Comparison of ENCODE assay signal across 17 cellular contexts in genomic region chr7:123714296-123715080, GRCh38. TPM values are rescaled to one million over a fixed set of nuclear protein-coding genes. Genes with fewer than 3 reads are reported as not detected.
A peak's percentile ranks its signal among the peaks of the same experiment; 100 is the strongest.
DNase-seq lines count a peak whose midpoint lies in the region; ATAC-seq and TF ChIP-seq lines count a peak whose summit lies in the region.
"Had no signal": no experiment of that assay in that cellular context is flagged by ENCODE, and none has a peak within 500 bp of the region (broad histone marks: within the 10 kb centered on the region; RNA-seq: fewer than 3 reads in every experiment).

No MANE protein-coding gene starts in this region.

- peaks cover 44% of the 10 kb centered on the region for H3K4me1 ChIP-seq in CD4-positive, alpha-beta memory T cell (ENCODE audit: insufficient read depth, low read length)
- peaks cover 35% of the 10 kb centered on the region for H3K4me1 ChIP-seq in mammary epithelial cell (ENCODE audit: insufficient read depth, low read length)

- no peaks in the 10 kb centered on the region for H3K27me3 ChIP-seq in CD4-positive, alpha-beta memory T cell (ENCODE audit: insufficient read depth, low read length)
- no peaks in the 10 kb centered on the region for H3K27me3 ChIP-seq in mammary epithelial cell (ENCODE audit: insufficient read depth, low read length)
- H3K27me3 ChIP-seq: gastroesophageal sphincter, pancreas, suprapubic skin had no signal

- TF ChIP-seq CTCF in mammary epithelial cell (conservative IDR thresholded peaks at IDR 0.05 in 1 of 2, IDR thresholded peaks at IDR 0.05 in 1 of 2; ENCODE audit: extremely low read depth in 1 of 2, insufficient read depth in 1 of 2, low read depth in 1 of 2, low read length in 2 of 2), result no peak

- H4K20me1 ChIP-seq in mammary epithelial cell (ENCODE audit: insufficient read depth, low read length), result peaks cover 3% of the 10 kb centered on the region

- H3K36me3 Mint-ChIP-seq in CD4-positive, alpha-beta memory T cell, result peaks cover 0 to 6% of the 10 kb centered on the region in 2 donors

- no peak overlapping the region for H3K9ac ChIP-seq in mammary epithelial cell (ENCODE audit: insufficient read depth, low read length)

- peaks cover 45 to 69% (median 59%) of the 10 kb centered on the region in 4 donors for H3K4me1 Mint-ChIP-seq in CD4-positive, alpha-beta memory T cell

- in situ Hi-C loops in mammary epithelial cell (cut with MboI; ENCODE audit: low sequenced_read_pairs in 2 of 2), result no loop called here

- no peaks in the 10 kb centered on the region for H3K36me3 ChIP-seq in CD4-positive, alpha-beta memory T cell (ENCODE audit: insufficient read depth, low read length)
- no peaks in the 10 kb centered on the region for H3K36me3 ChIP-seq in mammary epithelial cell (ENCODE audit: insufficient read depth, low read length)
- H3K36me3 ChIP-seq: gastroesophageal sphincter, pancreas, suprapubic skin had no signal

- no peak overlapping the region for H3K4me3 ChIP-seq in CD4-positive, alpha-beta memory T cell (ENCODE audit: low read length in 2 of 2)
- H3K4me3 ChIP-seq in mammary epithelial cell (replicated peaks in 1 of 3; ENCODE audit: insufficient read depth in 1 of 3, low read depth in 2 of 3, low read length in 3 of 3), result no peak overlapping the region
- H3K4me3 ChIP-seq: gastroesophageal sphincter, pancreas, skin epidermis, suprapubic skin had no signal

- H3K27ac ChIP-seq in CD4-positive, alpha-beta memory T cell (ENCODE audit: low read depth, low read length), result no peak overlapping the region
- H3K27ac ChIP-seq in mammary epithelial cell (ENCODE audit: insufficient read depth, low read depth, low read length), result no peak overlapping the region
- H3K27ac ChIP-seq: gastroesophageal sphincter, pancreas, suprapubic skin had no signal

- POLR2A ChIA-PET in CD4-positive, alpha-beta memory T cell (lab: Charles Lee; ENCODE audit: partially characterized antibody), result no interaction called here

- 75% methylated on average over 3 of the region's 3 CpGs for WGBS in mammary epithelial cell (ENCODE audit: low coverage, missing lambda C conversion rate)

- no peak overlapping the region for H2AFZ ChIP-seq in mammary epithelial cell (ENCODE audit: low read depth, low read length)

- no TSS peak for BruUV-seq in mammary epithelial cell (replicated peaks; lab: Mats Ljungman, UMichigan)

- no peak for ATAC-seq in HG03342 (IDR thresholded peaks at IDR 0.05; ENCODE audit: unreplicated experiment)
- ATAC-seq: gastroesophageal sphincter had no signal

- dilution Hi-C loops in mammary epithelial cell (cut with HindIII; ENCODE audit: low sequenced_read_pairs), result no loop called here

- intact Hi-C loops in CD4-positive, alpha-beta memory T cell (cut with micrococcal nuclease), result loop anchor here (5.0 kb wide), 1 partner anchor 33 kb away; the partner anchor contains the start of gene WASL
- intact Hi-C loops in mammary epithelial cell (cut with micrococcal nuclease) (no loop called here), posterior vena cava (cut with DNase I) (no loop called here)

- H3K4me2 ChIP-seq in mammary epithelial cell (ENCODE audit: insufficient read depth, low read depth, low read length), result no peak overlapping the region

- H3K9me3 Mint-ChIP-seq in CD4-positive, alpha-beta memory T cell, result no peaks in the 10 kb centered on the region

- peak overlapping the region in 1 of 8 donors; percentile 1 for H3K4me3 Mint-ChIP-seq in CD4-positive, alpha-beta memory T cell

- peaks cover 92% of the 10 kb centered on the region for H3K79me2 ChIP-seq in mammary epithelial cell (ENCODE audit: insufficient read depth, low read length)

- DNase-seq in CD4-positive, alpha-beta memory T cell, result no peak
- DNase-seq in LHCN-M2 (ENCODE audit: low read depth), result peak; percentile 76
- DNase-seq in mammary epithelial cell, result peak; percentile 18
- DNase-seq in myocyte (ENCODE audit: low read depth), result peak; percentile 41
- DNase-seq in posterior vena cava (ENCODE audit: low spot score), result no peak
- no peak for DNase-seq in NCI-H2107 (lab: John Stamatoyannopoulos, UW)
- no peak for DNase-seq in activated CD4-positive, CD25-positive, alpha-beta regulatory T cell treated with anti-CD3 and anti-CD28 coated beads, Interleukin-2, amount 50 U/mL, for 72 hours
- DNase-seq: GDM1, OCI-M1, pancreas, SIG-M5, T-helper 9 cell had no signal

- H3K9me3 ChIP-seq in CD4-positive, alpha-beta memory T cell (ENCODE audit: control insufficient read depth in 1 of 2, low read length in 2 of 2), result no peaks in the 10 kb centered on the region
- H3K9me3 ChIP-seq in mammary epithelial cell (replicated peaks; ENCODE audit: insufficient read depth, low read length), result no peaks in the 10 kb centered on the region
- H3K9me3 ChIP-seq: gastroesophageal sphincter, pancreas, suprapubic skin had no signal

- no peaks in the 10 kb centered on the region for H3K27me3 Mint-ChIP-seq in CD4-positive, alpha-beta memory T cell

- peak overlapping the region in 5 of 7 donors; percentile 1 to 33 (median 13) for H3K27ac Mint-ChIP-seq in CD4-positive, alpha-beta memory T cell

- CTCF ChIA-PET in CD4-positive, alpha-beta memory T cell (lab: Charles Lee; ENCODE audit: partially characterized antibody), result no interaction called here
- CTCF ChIA-PET in mammary epithelial cell (lab: Charles Lee; ENCODE audit: low non-redundant PET), result no interaction called here

RNA-seq across cellular contexts. Expression of gene WASL, which starts 34.3 kb away (rescaled TPM):
- total RNA-seq in CD4-positive, alpha-beta memory T cell, result 10 to 100 TPM; 12.7 to 13.5 TPM
- 1 to 10 TPM; 1.9 to 2.9 TPM for polyA plus RNA-seq in CD4-positive, alpha-beta memory T cell
- total RNA-seq in LHCN-M2 (2014; rRNA removed) (22.5 and 26.9 TPM in 2 replicates), mammary epithelial cell (10 to 100 TPM; 26.3 to 45.6 TPM), myocyte (24.4 and 32.2 TPM in 2 replicates), posterior vena cava (10 to 100 TPM; 38.1 to 58.1 TPM)
- 13.4 TPM for polyA plus RNA-seq in LHCN-M2 (2012)
- polyA plus RNA-seq in mammary epithelial cell, result 13.2 TPM
- 18.0 TPM for polyA minus RNA-seq in mammary epithelial cell
- 19.8 TPM for polyA plus RNA-seq in myocyte (2012)

RNA-seq across cellular contexts. Expression of gene LMOD2, which starts 58.8 kb away (rescaled TPM):
- not detected for total RNA-seq in CD4-positive, alpha-beta memory T cell
- under 1 TPM in 1 of 2 donors, not detected in 1; 0.17 TPM for polyA plus RNA-seq in CD4-positive, alpha-beta memory T cell
- total RNA-seq in LHCN-M2 (2014; rRNA removed) (not detected in 2 replicates), mammary epithelial cell (not detected), myocyte (125 and 182 TPM in 2 replicates), posterior vena cava (not detected)
- not detected for polyA plus RNA-seq in LHCN-M2 (2012)
- polyA plus RNA-seq in mammary epithelial cell, result not detected
- not detected for polyA minus RNA-seq in mammary epithelial cell
- polyA plus RNA-seq in myocyte (2012), result 50.4 TPM
- total RNA-seq: gastroesophageal sphincter, mucosa of gallbladder, suprapubic skin had no signal
- polyA plus RNA-seq: pancreas had no signal

Comparison
In these comparisons a context has a peak if more than half of its experiments do, and no peak if none do; other contexts are left out.
1. DNase-seq: peak in LHCN-M2 (single experiment), mammary epithelial cell (single experiment) and myocyte (single experiment); none in CD4-positive, alpha-beta memory T cell (0 of 5), posterior vena cava (single experiment), NCI-H2107 (single experiment) and activated CD4-positive, CD25-positive, alpha-beta regulatory T cell treated with anti-CD3 and anti-CD28 coated beads, Interleukin-2, amount 50 U/mL, for 72 hours (single experiment).
2. RNA of gene LMOD2, which starts 58.8 kb away (total RNA-seq): 125 to 182 TPM in myocyte; not detected in posterior vena cava, not detected in CD4-positive, alpha-beta memory T cell, not detected in LHCN-M2 and not detected in mammary epithelial cell; every median in the first group is over 100 times any median in the second.